Comparison of ENCODE assay signal across 16 cellular contexts in genomic region chr11:31799794-31800397, GRCh38. TPM values are rescaled to one million over a fixed set of nuclear protein-coding genes. Genes with fewer than 3 reads are reported as not detected.
DNase-seq lines count a peak whose midpoint lies in the region; ATAC-seq and TF ChIP-seq lines count a peak whose summit lies in the region.
"Had no signal": no experiment of that assay in that cellular context is flagged by ENCODE, and none has a peak within 500 bp of the region (broad histone marks: within the 10 kb centered on the region; RNA-seq: fewer than 3 reads in every experiment).

No MANE protein-coding gene starts in this region.

- H3K9ac ChIP-seq in SK-N-SH (no peak overlapping the region), HUES6 (ENCODE audit: low read length) (no peak overlapping the region)

- peaks cover 99% of the 10 kb centered on the region for H3K27me3 Mint-ChIP-seq in neural crest cell (ENCODE audit: low read depth)

- no peaks in the 10 kb centered on the region for H3K9me3 ChIP-seq in SK-N-SH
- no peaks in the 10 kb centered on the region for H3K9me3 ChIP-seq in HUES6 (ENCODE audit: control insufficient read depth, insufficient read depth, low read depth, low read length)
- no peaks in the 10 kb centered on the region for H3K9me3 ChIP-seq in ectodermal cell (ENCODE audit: control insufficient read depth, low read length)
- H3K9me3 ChIP-seq in MG63 = no peaks in the 10 kb centered on the region

- ATAC-seq in SK-N-SH treated with all-trans-retinoic acid at 6 μM for 48 hours (no peak), HG03135 (IDR thresholded peaks at IDR 0.05; ENCODE audit: unreplicated experiment) (no peak)
- ATAC-seq: HCT116 had no signal

- CTCF ChIA-PET in SK-N-SH (lab: Yijun Ruan, JAX) = interaction anchor here (1.3 to 1.9 kb wide), 4 partner anchors 10 to 160 kb away, joined by 3 to 10 read pairs (median 6); no protein-coding TSS in a partner anchor

- peak overlapping the region; percentile 65 for H3K4me3 Mint-ChIP-seq in neural crest cell

- H3K9me2 ChIP-seq in SK-N-SH = no peaks in the 10 kb centered on the region

- no peak for TF ChIP-seq EP300 in SK-N-SH (IDR thresholded peaks at IDR 0.05; ENCODE audit: borderline replicate concordance in 1 of 2, low read depth in 1 of 2, low read length in 1 of 2)

- no peaks in the 10 kb centered on the region for H3K79me2 ChIP-seq in SK-N-SH (ENCODE audit: insufficient read depth)

- no peak for TF ChIP-seq CTCF in SK-N-SH (IDR thresholded peaks at IDR 0.05)
- TF ChIP-seq CTCF in neural crest cell (conservative IDR thresholded peaks at IDR 0.05) = no peak

- no peak for TF ChIP-seq RAD21 in SK-N-SH (IDR thresholded peaks at IDR 0.05; ENCODE audit: low read length)

- POLR2A ChIA-PET in SK-N-SH (lab: Yijun Ruan, JAX) = no interaction called here

- DNase-seq in SK-N-SH (peak; percentile 48), neural crest cell (ENCODE audit: low read depth, low spot score) (no peak), globus pallidus (ENCODE audit: low spot score) (no peak), MG63 (no peak)
- DNase-seq: GF-D8, NCI-H2107, T-helper 9 cell had no signal

- H2AFZ ChIP-seq in SK-N-SH (ENCODE audit: low read depth) = no peak overlapping the region

- peaks cover 4% of the 10 kb centered on the region for H3F3A ChIP-seq in SK-N-SH (replicated peaks; ENCODE audit: insufficient read depth)

- peaks cover 80% of the 10 kb centered on the region for H3K4me1 Mint-ChIP-seq in neural crest cell

- H3K27me3 ChIP-seq in SK-N-SH (ENCODE audit: insufficient read depth) (peaks cover 92% of the 10 kb centered on the region), HUES6 (ENCODE audit: control insufficient read depth, insufficient read depth, low read length) (peaks cover 100% of the 10 kb centered on the region), ectodermal cell (ENCODE audit: control insufficient read depth, insufficient read depth, low read length, poor library complexity, severe bottlenecking) (peaks cover 94% of the 10 kb centered on the region), MG63 (no peaks in the 10 kb centered on the region)

- no peak overlapping the region for H3K4me3 ChIP-seq in SK-N-SH (ENCODE audit: low read depth in 2 of 2, low read length in 1 of 2)
- H3K4me3 ChIP-seq in HUES6 (ENCODE audit: low read depth, low read length) = peak overlapping the region; percentile 53
- H3K4me3 ChIP-seq in ectodermal cell (ENCODE audit: insufficient read depth, low read depth, low read length) = peak overlapping the region; percentile 24
- H3K4me3 ChIP-seq in MG63 = no peak overlapping the region

- H3K9me3 Mint-ChIP-seq in neural crest cell = no peaks in the 10 kb centered on the region

- H3K27ac Mint-ChIP-seq in neural crest cell (ENCODE audit: unreplicated experiment) = no peak overlapping the region

- H3K4me1 ChIP-seq in SK-N-SH (ENCODE audit: control insufficient read depth in 1 of 2, insufficient read depth in 2 of 2, low read depth in 1 of 2, low read length in 1 of 2) = peaks cover 0 to 3% of the 10 kb centered on the region in 2 experiments; a peak in 1 of 4 replicates
- H3K4me1 ChIP-seq in HUES6 (ENCODE audit: control insufficient read depth, insufficient read depth, low read length) = peaks cover 36% of the 10 kb centered on the region
- H3K4me1 ChIP-seq in ectodermal cell (ENCODE audit: control insufficient read depth, insufficient read depth, low read length) = peaks cover 33% of the 10 kb centered on the region

- H3K36me3 ChIP-seq in SK-N-SH (replicated peaks in 1 of 2; ENCODE audit: control insufficient read depth in 1 of 2, insufficient read depth in 2 of 2, low read length in 1 of 2) = no peaks in the 10 kb centered on the region
- no peaks in the 10 kb centered on the region for H3K36me3 ChIP-seq in HUES6 (ENCODE audit: control insufficient read depth, insufficient read depth, low read length)
- H3K36me3 ChIP-seq in ectodermal cell (ENCODE audit: control insufficient read depth, insufficient read depth, low read length) = peaks cover 5% of the 10 kb centered on the region
- peaks cover 17% of the 10 kb centered on the region for H3K36me3 ChIP-seq in MG63

- peaks cover 37% of the 10 kb centered on the region for H3K36me3 Mint-ChIP-seq in neural crest cell (ENCODE audit: low read depth)

- no peaks in the 10 kb centered on the region for H4K20me1 ChIP-seq in SK-N-SH (ENCODE audit: insufficient read depth)

- H3K4me2 ChIP-seq in SK-N-SH = peak overlapping the region; percentile 63; the same call in 1 of the 2 replicates

- WGBS in SK-N-SH (ENCODE audit: low lambda C conversion rate) = 20% methylated on average over 18 of the region's 21 CpGs
- 7 to 12% methylated on average over 12 to 17 of the region's 21 CpGs for WGBS in ectodermal cell, 2 experiments

- no peak overlapping the region for H3K27ac ChIP-seq in SK-N-SH (ENCODE audit: low read depth in 2 of 2, low read length in 1 of 2)
- no peak overlapping the region for H3K27ac ChIP-seq in HUES6 (ENCODE audit: low read depth, low read length)
- no peak overlapping the region for H3K27ac ChIP-seq in ectodermal cell (ENCODE audit: insufficient read depth, low read depth, low read length, poor library complexity, severe bottlenecking)
- H3K27ac ChIP-seq: 22Rv1, HL-60, RWPE1 had no signal

TF ChIP-seq in SK-N-SH, 30 proteins besides CTCF, POLR2A, EP300 and RAD21:
- TF ChIP-seq YY1 (IDR thresholded peaks at IDR 0.05; ENCODE audit: low read depth) = no peak
- no peak for TF ChIP-seq RCOR1 (IDR thresholded peaks at IDR 0.05; ENCODE audit: low read length)
- TF ChIP-seq FOXJ3 (CRISPR knock-in tag; IDR thresholded peaks at IDR 0.05) = no peak
- no peak for TF ChIP-seq RXRA (IDR thresholded peaks at IDR 0.05; ENCODE audit: borderline replicate concordance, low read depth)

TF ChIP-seq in SK-N-SH treated with all-trans-retinoic acid at 6 μM for 48 hours, 23 proteins besides CTCF, POLR2A, EP300 and RAD21 (continues in another document):
- TF ChIP-seq CSDC2 (CRISPR knock-in tag; IDR thresholded peaks at IDR 0.05) = no peak
- TF ChIP-seq TOX (CRISPR knock-in tag; IDR thresholded peaks at IDR 0.05; ENCODE audit: borderline replicate concordance) = no peak
- no peak for TF ChIP-seq POU6F1 (CRISPR knock-in tag; IDR thresholded peaks at IDR 0.05; ENCODE audit: borderline replicate concordance, low read depth)
- no peak for TF ChIP-seq ESRRG (CRISPR knock-in tag; IDR thresholded peaks at IDR 0.05)
- TF ChIP-seq PATZ1 (CRISPR knock-in tag; IDR thresholded peaks at IDR 0.05; ENCODE audit: borderline replicate concordance) = no peak
- TF ChIP-seq ZFP30 (CRISPR knock-in tag; IDR thresholded peaks at IDR 0.05) = no peak
- no peak for TF ChIP-seq RARB (CRISPR knock-in tag; IDR thresholded peaks at IDR 0.05)

RNA-seq across cellular contexts. Expression of gene PAX6, which starts 11.2 kb away (rescaled TPM):
- not detected in 2 replicates for polyA plus RNA-seq in SK-N-SH (2012; rRNA removed)
- not detected in 2 replicates for polyA plus RNA-seq in SK-N-SH (2012; cell fraction: cytosol; rRNA removed)
- not detected in 2 replicates for polyA plus RNA-seq in SK-N-SH (2012; cell fraction: nucleus; rRNA removed)
- 114 TPM for polyA plus RNA-seq in ectodermal cell (2013, experiment 1 of 4)
- 182 TPM for polyA plus RNA-seq in ectodermal cell (2013, experiment 2 of 4)
- 124 TPM for polyA plus RNA-seq in ectodermal cell (2013, experiment 3 of 4)
- polyA plus RNA-seq in ectodermal cell (2013, experiment 4 of 4) = 170 TPM
- 83.7 and 86.7 TPM in 2 replicates for total RNA-seq in neural crest cell
- 12.4 and 12.7 TPM in 2 replicates for total RNA-seq in MG63 (2014; rRNA removed; shearing (Covaris generic); ENCODE audit: low replicate concordance)
- total RNA-seq: MCF 10A had no signal

Comparison
In these comparisons a context has a peak if more than half of its experiments do, and no peak if none do; other contexts are left out.
1. H3K4me3 ChIP-seq: peak in HUES6 (single experiment) and ectodermal cell (single experiment); none in SK-N-SH (0 of 2) and MG63 (single experiment).